In the genomic region with DNA sequence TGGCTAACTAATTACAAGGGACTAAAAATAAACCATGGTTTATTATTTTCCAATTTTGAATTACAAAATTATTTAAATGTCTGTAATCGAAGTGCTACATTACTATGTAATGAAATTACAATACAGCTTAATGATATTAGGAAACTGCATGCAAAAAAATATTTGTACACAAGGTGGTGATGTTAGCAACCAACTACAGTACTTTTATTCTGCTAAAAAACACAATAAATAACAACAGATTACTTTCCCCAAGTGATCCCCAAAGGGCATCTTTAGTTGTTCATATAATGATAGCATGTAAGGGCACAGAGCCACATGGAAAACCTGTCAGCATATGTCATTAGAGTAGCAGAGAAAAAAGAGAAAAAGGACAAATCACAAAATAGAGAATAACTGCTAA, we compare ENCODE assay signal across 30 cellular contexts.
DNase-seq lines count a peak whose midpoint lies in the region; ATAC-seq and TF ChIP-seq lines count a peak whose summit lies in the region.
"Had no signal": no experiment of that assay in that cellular context is flagged by ENCODE, and none has a peak within 500 bp of the region (broad histone marks: within the 10 kb centered on the region; RNA-seq: fewer than 3 reads in every experiment).

No MANE protein-coding gene starts in this region.

- no peaks in the 10 kb centered on the region for H3K4me1 Mint-ChIP-seq in activated T-helper 1 cell treated with anti-CD3 and anti-CD28 coated beads, Interleukin-12 subunit alpha, Interleukin-12 subunit beta, Interleukin-2, Interleukin-4 antibody, amounts not matched to agents 30 ng/mL and 10 ng/mL and 1 ng/mL, durations not matched to agents 14 hours and 24 hours and 36 hours (ENCODE audit: low read depth)
- H3K4me1 Mint-ChIP-seq in glutamatergic neuron (ENCODE audit: low read depth, unreplicated experiment), result peaks cover 9% of the 10 kb centered on the region
- H3K4me1 Mint-ChIP-seq: IgD-negative memory B cell had no signal

- H3K9me3 ChIP-seq in HCT116 (ENCODE audit: control insufficient read depth in 1 of 2, insufficient read depth in 1 of 2, low read depth in 1 of 2, low read length in 2 of 2) (no peaks in the 10 kb centered on the region), RWPE2 (ENCODE audit: severe bottlenecking) (no peaks in the 10 kb centered on the region)
- H3K9me3 ChIP-seq: pancreas, tibial artery had no signal

- no peak for DNase-seq in HCT116 (ENCODE audit: low read depth, low spot score)
- no peak for DNase-seq in RWPE2 (ENCODE audit: low spot score)
- DNase-seq in dermis blood vessel endothelial cell, result peak; percentile 24
- peak; percentile 40 for DNase-seq in medulla oblongata (ENCODE audit: extremely low spot score)
- DNase-seq in HuH-7.5 (ENCODE audit: low spot score), result no peak
- DNase-seq in activated T-helper 1 cell treated with anti-CD3 and anti-CD28 coated beads, Interleukin-12 subunit alpha, Interleukin-12 subunit beta, Interleukin-2, Interleukin-4 antibody, amounts not matched to agents 30 ng/mL and 10 ng/mL and 1 ng/mL, durations not matched to agents 14 hours and 24 hours and 36 hours (ENCODE audit: low spot score), result no peak
- no peak for DNase-seq in glutamatergic neuron
- DNase-seq: activated CD4-positive, alpha-beta T cell treated with anti-CD3 and anti-CD28 coated beads for 4 hours; AML-193; amygdala; CD4-positive, alpha-beta T cell; GOT3; HFFc6; mesenchymal stem cell; NCI-H446; NCI-H774; pancreas; retina; SHP77; stimulated activated CD4-positive, alpha-beta T cell treated with anti-CD3 and anti-CD28 coated beads, Interleukin-1b, Interleukin-23, amount 100 ng/mL, for 48 hours; SW 1271; T-helper 9 cell; tibial artery; WERI-Rb-1 had no signal

- H3K9me3 Mint-ChIP-seq in activated T-helper 1 cell treated with anti-CD3 and anti-CD28 coated beads, Interleukin-12 subunit alpha, Interleukin-12 subunit beta, Interleukin-2, Interleukin-4 antibody, amounts not matched to agents 30 ng/mL and 10 ng/mL and 1 ng/mL, durations not matched to agents 14 hours and 24 hours and 36 hours, result no peaks in the 10 kb centered on the region
- H3K9me3 Mint-ChIP-seq in glutamatergic neuron (ENCODE audit: unreplicated experiment), result no peaks in the 10 kb centered on the region
- H3K9me3 Mint-ChIP-seq: activated naive CD4-positive, alpha-beta T cell treated with anti-CD3 and anti-CD28 coated beads, Interleukin-2, amount 50 U/mL, for 72 hours; IgD-negative memory B cell had no signal

- H3K79me2 ChIP-seq in HCT116 (ENCODE audit: insufficient read depth, low read length), result no peaks in the 10 kb centered on the region

- POLR2A ChIA-PET in HCT116 (lab: Charles Lee), result interaction anchor here (0.7 to 0.9 kb wide), 2 partner anchors 46 to 136 kb away, joined by 3 to 4 read pairs; no protein-coding TSS in a partner anchor

- H3K27me3 ChIP-seq in HCT116 (ENCODE audit: insufficient read depth, low read length), result peaks cover 54% of the 10 kb centered on the region
- H3K27me3 ChIP-seq in RWPE2 (ENCODE audit: insufficient read depth, poor library complexity, severe bottlenecking), result no peaks in the 10 kb centered on the region
- H3K27me3 ChIP-seq: pancreas, tibial artery had no signal

- no peak overlapping the region for H3K4me3 Mint-ChIP-seq in activated T-helper 1 cell treated with anti-CD3 and anti-CD28 coated beads, Interleukin-12 subunit alpha, Interleukin-12 subunit beta, Interleukin-2, Interleukin-4 antibody, amounts not matched to agents 30 ng/mL and 10 ng/mL and 1 ng/mL, durations not matched to agents 14 hours and 24 hours and 36 hours
- H3K4me3 Mint-ChIP-seq in glutamatergic neuron (ENCODE audit: unreplicated experiment), result no peak overlapping the region
- H3K4me3 Mint-ChIP-seq: CD4-positive, alpha-beta T cell; HFFc6; IgD-negative memory B cell; stimulated activated naive CD8-positive, alpha-beta T cell treated with anti-CD3 and anti-CD28 coated beads, Interleukin-15, Interleukin-2, amounts not matched to agents 100 ng/mL and 50 ng/mL, for 24 hours had no signal

- no peak overlapping the region for H3K4me2 ChIP-seq in HCT116 (ENCODE audit: low read length)

- H3K9me2 ChIP-seq in HCT116 (ENCODE audit: insufficient read depth), result no peaks in the 10 kb centered on the region

- BruUV-seq in HCT116 (replicated peaks; lab: Mats Ljungman, UMichigan), result no TSS peak

- H3K36me3 Mint-ChIP-seq in activated T-helper 1 cell treated with anti-CD3 and anti-CD28 coated beads, Interleukin-12 subunit alpha, Interleukin-12 subunit beta, Interleukin-2, Interleukin-4 antibody, amounts not matched to agents 30 ng/mL and 10 ng/mL and 1 ng/mL, durations not matched to agents 14 hours and 24 hours and 36 hours (ENCODE audit: low read depth), result no peaks in the 10 kb centered on the region
- no peaks in the 10 kb centered on the region for H3K36me3 Mint-ChIP-seq in glutamatergic neuron (ENCODE audit: unreplicated experiment)
- H3K36me3 Mint-ChIP-seq: activated naive CD4-positive, alpha-beta T cell treated with anti-CD3 and anti-CD28 coated beads, Interleukin-2, amount 50 U/mL, for 72 hours; IgD-negative memory B cell had no signal

- no peaks in the 10 kb centered on the region for H4K20me1 ChIP-seq in HCT116 (ENCODE audit: insufficient read depth)

- H3K4me1 ChIP-seq in HCT116 (ENCODE audit: control insufficient read depth in 1 of 2, insufficient read depth in 2 of 2, low read length in 2 of 2), result no peaks in the 10 kb centered on the region
- peaks cover 20% of the 10 kb centered on the region for H3K4me1 ChIP-seq in RWPE2 (ENCODE audit: insufficient read depth, poor library complexity, severe bottlenecking)
- H3K4me1 ChIP-seq: pancreas, tibial artery had no signal

- no peak overlapping the region for H3K9ac ChIP-seq in HCT116 (ENCODE audit: low read length)

- H3K36me3 ChIP-seq in HCT116 (ENCODE audit: control insufficient read depth in 1 of 2, insufficient read depth in 2 of 2, low read length in 2 of 2) (no peaks in the 10 kb centered on the region), RWPE2 (ENCODE audit: low read depth) (no peaks in the 10 kb centered on the region)
- H3K36me3 ChIP-seq: cardiac muscle cell, pancreas, tibial artery, WERI-Rb-1 had no signal

- CTCF ChIA-PET in HCT116 (lab: Charles Lee), result interaction anchor here (2.1 kb wide), 1 partner anchor 137 kb away, joined by 22 read pairs; no protein-coding TSS in a partner anchor

- TF ChIP-seq RAD21 in HCT116 (IDR thresholded peaks at IDR 0.05; ENCODE audit: low read depth), result peak; percentile 23; the same call in 1 of the 2 replicates

- peak in 1 of 3 experiments; percentile 7; a peak in 1 of 6 replicates for TF ChIP-seq CTCF in HCT116 (IDR thresholded peaks at IDR 0.05 in 2 of 3, conservative IDR thresholded peaks at IDR 0.05 in 1 of 3; ENCODE audit: borderline replicate concordance in 1 of 3, insufficient read depth in 1 of 3, low read depth in 2 of 3, low read length in 2 of 3)
- TF ChIP-seq CTCF in RWPE2 (IDR thresholded peaks at IDR 0.05; ENCODE audit: poor library complexity, severe bottlenecking), result peak; percentile 57
- no peak for TF ChIP-seq CTCF in glutamatergic neuron (IDR thresholded peaks at IDR 0.05; ENCODE audit: partially characterized antibody, unreplicated experiment)

- H3K27ac ChIP-seq in HCT116 (ENCODE audit: low read depth, low read length) (no peak overlapping the region), RWPE2 (ENCODE audit: poor library complexity, severe bottlenecking) (no peak overlapping the region)
- H3K27ac ChIP-seq: cardiac muscle cell, pancreas, tibial artery, WERI-Rb-1 had no signal

- H2AFZ ChIP-seq in HCT116 (ENCODE audit: low read depth, low read length, poor library complexity, severe bottlenecking), result no peak overlapping the region

- intact Hi-C loops in HCT116 (cut with micrococcal nuclease), result loop anchor here (10.0 kb wide), 2 partner anchors 691 to 1051 kb away; no protein-coding TSS in a partner anchor
- intact Hi-C loops in activated T-helper 1 cell treated with anti-CD3 and anti-CD28 coated beads, Interleukin-12 subunit alpha, Interleukin-12 subunit beta, Interleukin-2, Interleukin-4 antibody, amounts not matched to agents 30 ng/mL and 10 ng/mL and 1 ng/mL, durations not matched to agents 14 hours and 24 hours and 36 hours (cut with micrococcal nuclease), result no loop called here

- no peak overlapping the region for H3K27ac Mint-ChIP-seq in activated T-helper 1 cell treated with anti-CD3 and anti-CD28 coated beads, Interleukin-12 subunit alpha, Interleukin-12 subunit beta, Interleukin-2, Interleukin-4 antibody, amounts not matched to agents 30 ng/mL and 10 ng/mL and 1 ng/mL, durations not matched to agents 14 hours and 24 hours and 36 hours
- no peak overlapping the region for H3K27ac Mint-ChIP-seq in glutamatergic neuron (ENCODE audit: unreplicated experiment)
- H3K27ac Mint-ChIP-seq: activated naive CD4-positive, alpha-beta T cell treated with anti-CD3 and anti-CD28 coated beads, Interleukin-2, amount 50 U/mL, for 72 hours; CD4-positive, alpha-beta T cell; HFFc6; IgD-negative memory B cell; stimulated activated naive CD8-positive, alpha-beta T cell treated with anti-CD3 and anti-CD28 coated beads, Interleukin-15, Interleukin-2, amounts not matched to agents 100 ng/mL and 50 ng/mL, for 24 hours had no signal

- TF ChIP-seq POLR2A in HCT116 (IDR thresholded peaks at IDR 0.05; ENCODE audit: borderline replicate concordance, extremely low read depth, insufficient read depth, insufficient read length), result no peak

- H3K4me3 ChIP-seq in HCT116 (replicated peaks in 1 of 2; ENCODE audit: low read depth in 1 of 2, low read length in 2 of 2) (no peak overlapping the region), RWPE2 (ENCODE audit: severe bottlenecking) (no peak overlapping the region)
- H3K4me3 ChIP-seq: cardiac muscle cell, pancreas, tibial artery had no signal

- ATAC-seq in HCT116 (no peak), RWPE2 (ENCODE audit: low read depth) (no peak), GM19328 (IDR thresholded peaks at IDR 0.05; ENCODE audit: unreplicated experiment) (no peak)
- ATAC-seq: activated naive CD4-positive, alpha-beta T cell treated with anti-CD3 and anti-CD28 coated beads, Interleukin-2, amount 50 U/mL, for 72 hours; left lobe of liver; pancreas had no signal

- RAD21 ChIA-PET in HCT116 (lab: Charles Lee; ENCODE audit: low non-redundant PET in 1 of 2, low total read pairs in 2 of 2, uncharacterized antibody in 2 of 2, unreplicated experiment in 2 of 2), result no interaction called here

- no peaks in the 10 kb centered on the region for H3K27me3 Mint-ChIP-seq in activated T-helper 1 cell treated with anti-CD3 and anti-CD28 coated beads, Interleukin-12 subunit alpha, Interleukin-12 subunit beta, Interleukin-2, Interleukin-4 antibody, amounts not matched to agents 30 ng/mL and 10 ng/mL and 1 ng/mL, durations not matched to agents 14 hours and 24 hours and 36 hours (ENCODE audit: insufficient read depth)
- H3K27me3 Mint-ChIP-seq in glutamatergic neuron (ENCODE audit: unreplicated experiment), result no peaks in the 10 kb centered on the region
- H3K27me3 Mint-ChIP-seq: CD4-positive, alpha-beta T cell; IgD-negative memory B cell; stimulated activated naive CD8-positive, alpha-beta T cell treated with anti-CD3 and anti-CD28 coated beads, Interleukin-15, Interleukin-2, amounts not matched to agents 100 ng/mL and 50 ng/mL, for 24 hours had no signal

TF ChIP-seq in HCT116, 20 proteins besides CTCF, POLR2A, EP300 and RAD21 (continues in another document):
- no peak for TF ChIP-seq EGR1 (IDR thresholded peaks at IDR 0.05; ENCODE audit: low read depth)
- TF ChIP-seq CEBPB (IDR thresholded peaks at IDR 0.05; ENCODE audit: low read depth), result no peak
- no peak for TF ChIP-seq EZH2 (IDR thresholded peaks at IDR 0.05)
- no peak for TF ChIP-seq ZNF274 (IDR thresholded peaks at IDR 0.05; ENCODE audit: low read depth, low read length)

Comparison
In these comparisons a context has a peak if more than half of its experiments do, and no peak if none do; other contexts are left out.
1. DNase-seq: peak in dermis blood vessel endothelial cell (single experiment) and medulla oblongata (single experiment); none in HCT116 (single experiment), RWPE2 (single experiment), HuH-7.5 (single experiment), activated T-helper 1 cell treated with anti-CD3 and anti-CD28 coated beads, Interleukin-12 subunit alpha, Interleukin-12 subunit beta, Interleukin-2, Interleukin-4 antibody, amounts not matched to agents 30 ng/mL and 10 ng/mL and 1 ng/mL, durations not matched to agents 14 hours and 24 hours and 36 hours (single experiment) and glutamatergic neuron (single experiment).